In genomic region chr11:9040410-9040809, GRCh38 we compare ENCODE assay signal across 22 cellular contexts.
"Had no signal": no experiment of that assay in that cellular context is flagged by ENCODE, and none has a peak within 500 bp of the region (broad histone marks: within the 10 kb centered on the region; RNA-seq: fewer than 3 reads in every experiment).

No MANE protein-coding gene starts in this region.

- H3K4me3 ChIP-seq: MG63 had no signal

- H3K36me3 ChIP-seq: MG63 had no signal

- H3K9ac ChIP-seq: SK-N-SH had no signal

- DNase-seq: Karpas-422, KG1, MG63, NCI-H1092, NCI-H1105 treated with DMSO at 0.1 percent for 48 hours, NCI-H1417 treated with DMSO at 0.1 percent for 48 hours, NCI-H187, NCI-H2029, NCI-H2081 treated with DMSO at 0.1 percent for 48 hours, NCI-H2171, NCI-H226, NCI-H446, NCI-H510A, NCI-H524 treated with DMSO at 0.1 percent for 48 hours, NCI-H69, NCI-H774, SHP77, SK-N-SH, SW 1271, T-cell had no signal

- ATAC-seq: Panc1, T-cell had no signal

- H3K27me3 ChIP-seq: MG63 had no signal

- H3K9me3 ChIP-seq: MG63, SK-N-SH had no signal

- H3K4me2 ChIP-seq: SK-N-SH had no signal

- H3K27ac ChIP-seq: RWPE1 had no signal
